Comparison of ENCODE assay signal across 1 cellular context in the genomic region with DNA sequence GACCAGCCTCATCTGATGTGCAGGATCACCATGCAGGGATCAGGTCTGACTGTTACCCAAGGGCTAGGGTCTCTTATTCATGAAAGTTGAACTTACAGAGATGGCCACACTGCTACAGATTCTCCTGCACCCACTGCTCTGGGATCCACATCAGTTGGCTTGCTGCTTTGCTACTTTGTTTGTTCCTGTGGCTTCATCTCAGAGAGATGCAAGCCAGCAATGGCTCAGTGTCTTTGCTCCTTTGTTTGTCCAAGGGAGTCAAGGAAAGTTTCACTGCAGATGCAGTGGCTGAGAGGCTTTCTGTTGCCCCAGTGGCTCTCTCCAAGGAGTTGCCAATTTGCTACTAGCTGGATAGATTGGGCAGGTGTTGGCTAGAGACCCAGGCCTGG.
TF ChIP-seq lines count a peak whose summit lies in the region.

No MANE protein-coding gene starts in this region.

TF ChIP-seq in A549, 52 proteins besides CTCF, POLR2A, EP300 and RAD21:
- TF ChIP-seq, protein P1, sequence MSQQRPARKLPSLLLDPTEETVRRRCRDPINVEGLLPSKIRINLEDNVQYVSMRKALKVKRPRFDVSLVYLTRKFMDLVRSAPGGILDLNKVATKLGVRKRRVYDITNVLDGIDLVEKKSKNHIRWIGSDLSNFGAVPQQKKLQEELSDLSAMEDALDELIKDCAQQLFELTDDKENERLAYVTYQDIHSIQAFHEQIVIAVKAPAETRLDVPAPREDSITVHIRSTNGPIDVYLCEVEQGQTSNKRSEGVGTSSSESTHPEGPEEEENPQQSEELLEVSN (IDR thresholded peaks at IDR 0.05; ENCODE audit: borderline replicate concordance, low read depth) = no peak
- TF ChIP-seq RCOR1 (IDR thresholded peaks at IDR 0.05; ENCODE audit: low read depth, low read length) (no peak), SREBF2 (IDR thresholded peaks at IDR 0.05) (no peak), ESRRA (IDR thresholded peaks at IDR 0.05; ENCODE audit: borderline replicate concordance, low read length) (no peak), BHLHE40 (IDR thresholded peaks at IDR 0.05; ENCODE audit: low read depth, low read length) (no peak)
- TF ChIP-seq, protein P2, sequence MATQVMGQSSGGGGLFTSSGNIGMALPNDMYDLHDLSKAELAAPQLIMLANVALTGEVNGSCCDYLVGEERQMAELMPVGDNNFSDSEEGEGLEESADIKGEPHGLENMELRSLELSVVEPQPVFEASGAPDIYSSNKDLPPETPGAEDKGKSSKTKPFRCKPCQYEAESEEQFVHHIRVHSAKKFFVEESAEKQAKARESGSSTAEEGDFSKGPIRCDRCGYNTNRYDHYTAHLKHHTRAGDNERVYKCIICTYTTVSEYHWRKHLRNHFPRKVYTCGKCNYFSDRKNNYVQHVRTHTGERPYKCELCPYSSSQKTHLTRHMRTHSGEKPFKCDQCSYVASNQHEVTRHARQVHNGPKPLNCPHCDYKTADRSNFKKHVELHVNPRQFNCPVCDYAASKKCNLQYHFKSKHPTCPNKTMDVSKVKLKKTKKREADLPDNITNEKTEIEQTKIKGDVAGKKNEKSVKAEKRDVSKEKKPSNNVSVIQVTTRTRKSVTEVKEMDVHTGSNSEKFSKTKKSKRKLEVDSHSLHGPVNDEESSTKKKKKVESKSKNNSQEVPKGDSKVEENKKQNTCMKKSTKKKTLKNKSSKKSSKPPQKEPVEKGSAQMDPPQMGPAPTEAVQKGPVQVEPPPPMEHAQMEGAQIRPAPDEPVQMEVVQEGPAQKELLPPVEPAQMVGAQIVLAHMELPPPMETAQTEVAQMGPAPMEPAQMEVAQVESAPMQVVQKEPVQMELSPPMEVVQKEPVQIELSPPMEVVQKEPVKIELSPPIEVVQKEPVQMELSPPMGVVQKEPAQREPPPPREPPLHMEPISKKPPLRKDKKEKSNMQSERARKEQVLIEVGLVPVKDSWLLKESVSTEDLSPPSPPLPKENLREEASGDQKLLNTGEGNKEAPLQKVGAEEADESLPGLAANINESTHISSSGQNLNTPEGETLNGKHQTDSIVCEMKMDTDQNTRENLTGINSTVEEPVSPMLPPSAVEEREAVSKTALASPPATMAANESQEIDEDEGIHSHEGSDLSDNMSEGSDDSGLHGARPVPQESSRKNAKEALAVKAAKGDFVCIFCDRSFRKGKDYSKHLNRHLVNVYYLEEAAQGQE (IDR thresholded peaks at IDR 0.05) = no peak
